Comparison of ENCODE assay signal across 8 cellular contexts in the genomic region with DNA sequence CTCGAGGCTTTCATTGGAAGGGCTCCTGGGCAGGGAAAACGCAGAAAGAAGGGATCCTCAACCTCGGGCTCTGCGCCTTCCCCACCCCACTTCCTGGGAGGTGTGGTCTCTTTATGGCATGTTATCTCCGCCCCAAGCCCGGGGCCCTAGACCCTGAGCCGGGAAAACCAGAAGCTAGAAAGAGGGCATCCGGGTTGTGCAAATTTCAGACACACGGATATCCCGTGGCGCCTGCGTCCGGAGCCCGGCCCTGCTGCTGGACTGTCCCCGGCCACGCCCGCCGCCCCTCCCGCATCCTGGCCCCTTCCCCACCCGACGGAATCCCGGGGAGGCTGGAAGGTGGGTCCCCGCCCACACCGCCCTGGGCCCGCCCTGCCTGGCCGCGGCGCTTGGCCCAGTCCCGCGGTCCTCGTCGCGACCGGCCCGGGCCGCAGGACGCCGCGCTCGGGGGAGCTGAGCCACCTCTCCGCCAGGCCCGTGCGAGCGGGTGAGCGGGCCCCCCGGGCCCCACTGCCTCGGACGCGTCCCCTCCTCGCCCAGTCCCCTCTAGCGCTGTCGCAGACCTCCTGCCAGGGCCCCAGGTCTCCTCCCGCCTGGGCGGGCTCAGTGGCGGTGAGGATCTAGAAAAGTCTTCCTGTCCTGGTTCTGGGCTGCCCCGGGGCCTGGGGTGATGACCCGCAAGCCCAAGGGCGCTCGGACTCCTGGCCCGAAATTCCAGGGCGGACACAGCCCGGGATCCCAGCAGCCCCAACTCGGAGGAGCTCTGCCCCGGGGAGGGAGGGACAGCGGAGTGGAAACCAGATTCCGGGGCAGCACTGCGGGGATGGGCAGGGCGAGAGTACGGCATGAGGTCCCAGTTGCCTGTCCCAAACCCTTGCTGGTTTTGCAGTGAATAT.
DNase-seq lines count a peak whose midpoint lies in the region; ATAC-seq and TF ChIP-seq lines count a peak whose summit lies in the region.

A gene with protein sequence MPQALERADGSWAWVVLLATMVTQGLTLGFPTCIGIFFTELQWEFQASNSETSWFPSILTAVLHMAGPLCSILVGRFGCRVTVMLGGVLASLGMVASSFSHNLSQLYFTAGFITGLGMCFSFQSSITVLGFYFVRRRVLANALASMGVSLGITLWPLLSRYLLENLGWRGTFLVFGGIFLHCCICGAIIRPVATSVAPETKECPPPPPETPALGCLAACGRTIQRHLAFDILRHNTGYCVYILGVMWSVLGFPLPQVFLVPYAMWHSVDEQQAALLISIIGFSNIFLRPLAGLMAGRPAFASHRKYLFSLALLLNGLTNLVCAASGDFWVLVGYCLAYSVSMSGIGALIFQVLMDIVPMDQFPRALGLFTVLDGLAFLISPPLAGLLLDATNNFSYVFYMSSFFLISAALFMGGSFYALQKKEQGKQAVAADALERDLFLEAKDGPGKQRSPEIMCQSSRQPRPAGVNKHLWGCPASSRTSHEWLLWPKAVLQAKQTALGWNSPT (plus strand): TSS at position 397 of the 896 bp plus-strand sequence. CDS start 5,683 bp downstream, outside the sequence.

- no peaks in the 10 kb centered on the region for H3K36me3 ChIP-seq in DOHH2 (ENCODE audit: control insufficient read depth, low read length)
- no peaks in the 10 kb centered on the region for H3K36me3 ChIP-seq in brain microvascular endothelial cell (replicated peaks)

- ATAC-seq in HG02763 (IDR thresholded peaks at IDR 0.05; ENCODE audit: unreplicated experiment): peak; percentile 55
- ATAC-seq in SK-N-SH treated with all-trans-retinoic acid at 6 μM for 48 hours: no peak

- H3K27me3 ChIP-seq in DOHH2 (ENCODE audit: control insufficient read depth, low read length) (peaks cover 29% of the 10 kb centered on the region), brain microvascular endothelial cell (replicated peaks) (no peaks in the 10 kb centered on the region)

- H3K9me2 ChIP-seq in DOHH2 (replicated peaks; ENCODE audit: control insufficient read depth, low read length): no peaks in the 10 kb centered on the region

- peaks cover 5% of the 10 kb centered on the region; the same call in 1 of the 2 replicates for H3K4me1 ChIP-seq in DOHH2 (ENCODE audit: control insufficient read depth, low read length)

- H3K9me3 ChIP-seq in DOHH2 (ENCODE audit: control insufficient read depth, insufficient read depth, low read length): no peaks in the 10 kb centered on the region

- no peaks in the 10 kb centered on the region for H4K20me1 ChIP-seq in DOHH2 (ENCODE audit: control insufficient read depth, insufficient read depth, low read depth, low read length)

- no peaks in the 10 kb centered on the region for H3K79me2 ChIP-seq in DOHH2 (ENCODE audit: control insufficient read depth, low read length)

- in situ Hi-C loops in brain microvascular endothelial cell (cut with HindIII; ENCODE audit: low pct_ligation_motif_present, low sequenced_read_pairs): no loop called here

- H3K27ac ChIP-seq in DOHH2 (ENCODE audit: low read depth, low read length) (no peak within 1 kb of the TSS), brain microvascular endothelial cell (no peak within 1 kb of the TSS)

- H3F3A ChIP-seq in DOHH2 (ENCODE audit: control insufficient read depth, insufficient read depth): no peaks in the 10 kb centered on the region

- H3K4me2 ChIP-seq in DOHH2 (ENCODE audit: low read length): peak within 1 kb of the TSS; percentile 49

- DNase-seq in SW 1271 (lab: John Stamatoyannopoulos, UW) (peak; percentile 87 to 89), brain microvascular endothelial cell (peak; percentile 50), iPS DF 4.7 (ENCODE audit: extremely low read depth, low spot score) (peak; percentile 83), skeletal muscle cell (ENCODE audit: low read depth) (no peak), NCI-H2107 treated with DMSO at 0.1 percent for 48 hours (lab: John Stamatoyannopoulos, UW; ENCODE audit: unreplicated experiment) (no peak)

- H3K4me3 ChIP-seq in DOHH2 (ENCODE audit: low read length): peak within 1 kb of the TSS; percentile 28; the same call in 1 of the 2 replicates
- H3K4me3 ChIP-seq in brain microvascular endothelial cell (ENCODE audit: low read depth, low read length): peak within 1 kb of the TSS; percentile 58
- peak within 1 kb of the TSS; percentile 57 for H3K4me3 ChIP-seq in skeletal muscle cell (ENCODE audit: low read depth, low read length)

- TF ChIP-seq CTCF in DOHH2 (IDR thresholded peaks at IDR 0.05; ENCODE audit: low read depth, low read length, poor library complexity, severe bottlenecking) (no peak), brain microvascular endothelial cell (IDR thresholded peaks at IDR 0.05; ENCODE audit: low read depth, low read length, missing control alignments) (no peak)

TF ChIP-seq in SK-N-SH treated with all-trans-retinoic acid at 6 μM for 48 hours, 23 proteins besides CTCF, POLR2A, EP300 and RAD21:
- no peak for TF ChIP-seq ESRRG (CRISPR knock-in tag; IDR thresholded peaks at IDR 0.05)
- TF ChIP-seq ISL1 (CRISPR knock-in tag; IDR thresholded peaks at IDR 0.05): no peak
- no peak for TF ChIP-seq ARNTL (CRISPR knock-in tag; IDR thresholded peaks at IDR 0.05; ENCODE audit: borderline replicate concordance, low read depth)
- TF ChIP-seq GLIS3 (CRISPR knock-in tag; IDR thresholded peaks at IDR 0.05): no peak
- TF ChIP-seq, protein P1, sequence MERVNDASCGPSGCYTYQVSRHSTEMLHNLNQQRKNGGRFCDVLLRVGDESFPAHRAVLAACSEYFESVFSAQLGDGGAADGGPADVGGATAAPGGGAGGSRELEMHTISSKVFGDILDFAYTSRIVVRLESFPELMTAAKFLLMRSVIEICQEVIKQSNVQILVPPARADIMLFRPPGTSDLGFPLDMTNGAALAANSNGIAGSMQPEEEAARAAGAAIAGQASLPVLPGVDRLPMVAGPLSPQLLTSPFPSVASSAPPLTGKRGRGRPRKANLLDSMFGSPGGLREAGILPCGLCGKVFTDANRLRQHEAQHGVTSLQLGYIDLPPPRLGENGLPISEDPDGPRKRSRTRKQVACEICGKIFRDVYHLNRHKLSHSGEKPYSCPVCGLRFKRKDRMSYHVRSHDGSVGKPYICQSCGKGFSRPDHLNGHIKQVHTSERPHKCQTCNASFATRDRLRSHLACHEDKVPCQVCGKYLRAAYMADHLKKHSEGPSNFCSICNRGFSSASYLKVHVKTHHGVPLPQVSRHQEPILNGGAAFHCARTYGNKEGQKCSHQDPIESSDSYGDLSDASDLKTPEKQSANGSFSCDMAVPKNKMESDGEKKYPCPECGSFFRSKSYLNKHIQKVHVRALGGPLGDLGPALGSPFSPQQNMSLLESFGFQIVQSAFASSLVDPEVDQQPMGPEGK (CRISPR knock-in tag; IDR thresholded peaks at IDR 0.05; ENCODE audit: borderline replicate concordance): no peak
- no peak for TF ChIP-seq BACH2 (CRISPR knock-in tag; IDR thresholded peaks at IDR 0.05; ENCODE audit: borderline replicate concordance)
- no peak for TF ChIP-seq SNAI2 (CRISPR knock-in tag; IDR thresholded peaks at IDR 0.05)
- no peak for TF ChIP-seq RARB (CRISPR knock-in tag; IDR thresholded peaks at IDR 0.05)
- TF ChIP-seq, protein P2, sequence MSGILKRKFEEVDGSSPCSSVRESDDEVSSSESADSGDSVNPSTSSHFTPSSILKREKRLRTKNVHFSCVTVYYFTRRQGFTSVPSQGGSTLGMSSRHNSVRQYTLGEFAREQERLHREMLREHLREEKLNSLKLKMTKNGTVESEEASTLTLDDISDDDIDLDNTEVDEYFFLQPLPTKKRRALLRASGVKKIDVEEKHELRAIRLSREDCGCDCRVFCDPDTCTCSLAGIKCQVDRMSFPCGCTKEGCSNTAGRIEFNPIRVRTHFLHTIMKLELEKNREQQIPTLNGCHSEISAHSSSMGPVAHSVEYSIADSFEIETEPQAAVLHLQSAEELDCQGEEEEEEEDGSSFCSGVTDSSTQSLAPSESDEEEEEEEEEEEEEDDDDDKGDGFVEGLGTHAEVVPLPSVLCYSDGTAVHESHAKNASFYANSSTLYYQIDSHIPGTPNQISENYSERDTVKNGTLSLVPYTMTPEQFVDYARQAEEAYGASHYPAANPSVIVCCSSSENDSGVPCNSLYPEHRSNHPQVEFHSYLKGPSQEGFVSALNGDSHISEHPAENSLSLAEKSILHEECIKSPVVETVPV (CRISPR knock-in tag; IDR thresholded peaks at IDR 0.05): no peak
- TF ChIP-seq CSDC2 (CRISPR knock-in tag; IDR thresholded peaks at IDR 0.05): no peak

Comparison
In these comparisons a context has a peak if more than half of its experiments do, and no peak if none do; other contexts are left out.
1. DNase-seq: peak in SW 1271 (2 of 2), brain microvascular endothelial cell (single experiment) and iPS DF 4.7 (single experiment); none in skeletal muscle cell (single experiment) and NCI-H2107 treated with DMSO at 0.1 percent for 48 hours (single experiment).
2. Peak in every context shown above with its lines, with median percentiles within 50 percentile points of each other: H3K4me3 ChIP-seq.